11 cellular contexts compared by ENCODE assay signal in the genomic region with DNA sequence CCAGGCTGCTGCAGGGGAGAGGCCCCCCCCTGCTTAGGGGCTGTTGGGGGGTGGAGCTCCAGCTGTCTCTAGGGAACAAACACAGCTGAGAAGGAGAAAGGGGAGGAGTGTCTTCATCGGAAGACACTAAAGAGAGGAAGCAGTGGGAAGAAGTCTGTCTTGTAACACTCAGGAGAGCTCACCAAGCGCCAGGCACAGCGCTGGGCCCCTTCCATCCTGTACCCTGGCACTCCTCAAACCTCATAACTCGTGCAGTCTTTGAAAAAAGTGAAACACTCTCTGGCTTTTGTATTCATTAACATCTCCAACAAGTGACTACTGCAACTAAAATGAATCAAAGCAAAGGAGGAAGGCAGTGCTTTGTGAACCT.
DNase-seq lines count a peak whose midpoint lies in the region; ATAC-seq and TF ChIP-seq lines count a peak whose summit lies in the region.
"Had no signal": no experiment of that assay in that cellular context is flagged by ENCODE, and none has a peak within 500 bp of the region (broad histone marks: within the 10 kb centered on the region; RNA-seq: fewer than 3 reads in every experiment).

No MANE protein-coding gene starts in this region.

- no CpG with 5 or more reads among the region's 4 CpGs for WGBS in neuronal stem cell (ENCODE audit: extremely low coverage in 2 of 2, insufficient read length in 2 of 2, insufficient replicate concordance in 1 of 2), 2 donors

- no peak overlapping the region for H3K27ac ChIP-seq in CD8-positive, alpha-beta T cell (ENCODE audit: low read depth, low read length)
- peak overlapping the region; percentile 55 for H3K27ac ChIP-seq in caudate nucleus (ENCODE audit: low read depth, low read length)
- H3K27ac ChIP-seq in neuronal stem cell (replicated peaks; ENCODE audit: low read length), result no peak overlapping the region
- H3K27ac ChIP-seq: pancreas, VCaP had no signal

- no peak overlapping the region for H4K8ac ChIP-seq in neuronal stem cell (ENCODE audit: low read depth, low read length)

- no peaks in the 10 kb centered on the region for H3K27me3 Mint-ChIP-seq in CD8-positive, alpha-beta T cell (ENCODE audit: low read depth)

- no peaks in the 10 kb centered on the region for H3K27me3 ChIP-seq in CD8-positive, alpha-beta T cell (ENCODE audit: insufficient read depth, low read length)
- H3K27me3 ChIP-seq in neuronal stem cell (ENCODE audit: control insufficient read depth in 3 of 3, insufficient read depth in 3 of 3, low read depth in 1 of 3, low read length in 3 of 3), result peaks cover 0 to 22% (median 0%) of the 10 kb centered on the region in 3 experiments
- H3K27me3 ChIP-seq: pancreas had no signal

- POLR2A ChIA-PET in CD8-positive, alpha-beta T cell (lab: Charles Lee), result interaction anchor here (0.8 to 1.5 kb wide), 2 partner anchors 128 to 143 kb away, joined by 3 read pairs; partner anchors contain the start of gene TP53I11

- no peaks in the 10 kb centered on the region for H3K36me3 Mint-ChIP-seq in CD8-positive, alpha-beta T cell
- H3K36me3 Mint-ChIP-seq: activated naive CD4-positive, alpha-beta T cell treated with anti-CD3 and anti-CD28 coated beads, Interleukin-2, amount 10 ng/mL, durations not matched to agents 7 days and 5 days had no signal

- no peak overlapping the region for H2BK120ac ChIP-seq in neuronal stem cell (ENCODE audit: low read depth, low read length)

- H3K36me3 ChIP-seq in CD8-positive, alpha-beta T cell (ENCODE audit: insufficient read depth, low read length), result no peaks in the 10 kb centered on the region
- H3K36me3 ChIP-seq in neuronal stem cell (replicated peaks in 1 of 2; ENCODE audit: control insufficient read depth in 2 of 2, insufficient read depth in 2 of 2, low read length in 2 of 2), result no peaks in the 10 kb centered on the region
- H3K36me3 ChIP-seq: pancreas had no signal

- peaks cover 50% of the 10 kb centered on the region for H3K4me1 ChIP-seq in CD8-positive, alpha-beta T cell (ENCODE audit: insufficient read depth, low read length)
- H3K4me1 ChIP-seq in neuronal stem cell (ENCODE audit: control insufficient read depth in 2 of 2, insufficient read depth in 1 of 2, low read depth in 1 of 2, low read length in 2 of 2), result peaks cover 0 to 24% of the 10 kb centered on the region in 2 donors
- H3K4me1 ChIP-seq: pancreas had no signal

- peak overlapping the region; percentile 96 for H3K27ac Mint-ChIP-seq in CD8-positive, alpha-beta T cell
- H3K27ac Mint-ChIP-seq: activated naive CD4-positive, alpha-beta T cell treated with anti-CD3 and anti-CD28 coated beads, Interleukin-2, amount 10 ng/mL, durations not matched to agents 7 days and 5 days had no signal

- no peak overlapping the region for H2BK5ac ChIP-seq in neuronal stem cell (ENCODE audit: low read length)

- no peak for TF ChIP-seq CTCF in CD8-positive, alpha-beta T cell (IDR thresholded peaks at IDR 0.05)

- H3K4me3 Mint-ChIP-seq in CD8-positive, alpha-beta T cell, result peak overlapping the region; percentile 62
- H3K4me3 Mint-ChIP-seq: activated naive CD4-positive, alpha-beta T cell treated with anti-CD3 and anti-CD28 coated beads, Interleukin-2, amount 10 ng/mL, durations not matched to agents 7 days and 5 days had no signal

- H3K9ac ChIP-seq in neuronal stem cell (ENCODE audit: low read depth, low read length, poor library complexity), result no peak overlapping the region

- H3K4ac ChIP-seq in neuronal stem cell (ENCODE audit: low read length), result no peak overlapping the region

- H3K4me2 ChIP-seq in neuronal stem cell (ENCODE audit: insufficient read depth, low read length, poor library complexity, severe bottlenecking), result no peak overlapping the region

- H3K79me1 ChIP-seq in neuronal stem cell (ENCODE audit: low read depth, low read length), result no peaks in the 10 kb centered on the region

- H2AK5ac ChIP-seq in neuronal stem cell (ENCODE audit: low read depth, low read length), result peak overlapping the region; percentile 76

- no peak overlapping the region for H2BK15ac ChIP-seq in neuronal stem cell (ENCODE audit: low read length)

- no peak overlapping the region for H4K91ac ChIP-seq in neuronal stem cell (ENCODE audit: low read depth, low read length, poor library complexity)

- H3K14ac ChIP-seq in neuronal stem cell (ENCODE audit: low read length), result no peak overlapping the region

- ATAC-seq in CD8-positive, alpha-beta T cell, result no peak
- ATAC-seq in GM21360 (IDR thresholded peaks at IDR 0.05; ENCODE audit: unreplicated experiment) (no peak), HG03378 (IDR thresholded peaks at IDR 0.05; ENCODE audit: unreplicated experiment) (no peak)

- H2BK12ac ChIP-seq in neuronal stem cell (ENCODE audit: low read length), result no peak overlapping the region

- no peak overlapping the region for H3K4me3 ChIP-seq in CD8-positive, alpha-beta T cell (ENCODE audit: low read depth, low read length)
- H3K4me3 ChIP-seq in neuronal stem cell (ENCODE audit: low read length in 2 of 2), result no peak overlapping the region
- H3K4me3 ChIP-seq: pancreas had no signal

- H3K4me1 Mint-ChIP-seq in CD8-positive, alpha-beta T cell (ENCODE audit: low read depth), result peaks cover 54% of the 10 kb centered on the region

- no peaks in the 10 kb centered on the region for H3K9me3 Mint-ChIP-seq in CD8-positive, alpha-beta T cell

- H3K23ac ChIP-seq in neuronal stem cell (ENCODE audit: low read depth, low read length, poor library complexity), result no peak overlapping the region

- DNase-seq in CD8-positive, alpha-beta T cell, result no peak
- DNase-seq in Kasumi-1 (lab: John Stamatoyannopoulos, UW), result peak; percentile 78 to 79
- DNase-seq in caudate nucleus (lab: John Stamatoyannopoulos, UW), result peak in 4 of 61 donors; percentile 16 to 45 (median 28)
- DNase-seq in neuronal stem cell (ENCODE audit: low spot score), result no peak
- DNase-seq in H4 (ENCODE audit: low spot score), result no peak
- DNase-seq: activated naive CD4-positive, alpha-beta T cell treated with anti-CD3 and anti-CD28 coated beads, Interleukin-2, amount 10 ng/mL, durations not matched to agents 7 days and 5 days; NCI-H1436; pancreas had no signal

- no peak overlapping the region for H3K18ac ChIP-seq in neuronal stem cell (ENCODE audit: low read length)

- H3K9me3 ChIP-seq in CD8-positive, alpha-beta T cell (ENCODE audit: low read length), result no peaks in the 10 kb centered on the region
- H3K9me3 ChIP-seq in neuronal stem cell (replicated peaks in 1 of 2; ENCODE audit: control insufficient read depth in 2 of 2, insufficient read depth in 1 of 2, low read depth in 1 of 2, low read length in 2 of 2), result no peaks in the 10 kb centered on the region
- H3K9me3 ChIP-seq: pancreas had no signal

- intact Hi-C loops in CD8-positive, alpha-beta T cell (cut with DNase I, micrococcal nuclease), result no loop called here

- CTCF ChIA-PET in CD8-positive, alpha-beta T cell (lab: Charles Lee), result interaction anchor here (0.9 to 38.2 kb wide), 7 partner anchors 9 to 253 kb away, joined by 3 to 1504 read pairs (median 4); partner anchors contain the start of gene TP53I11

- no peak overlapping the region for H2AFZ ChIP-seq in neuronal stem cell (ENCODE audit: low read length)

Comparison
In these comparisons a context has a peak if more than half of its experiments do, and no peak if none do; other contexts are left out.
1. DNase-seq: peak in Kasumi-1 (2 of 2); none in CD8-positive, alpha-beta T cell (0 of 7), neuronal stem cell (single experiment) and H4 (single experiment).